Comparison of ENCODE assay signal across 16 cellular contexts in genomic region chr10:13774303-13774893, GRCh38.
"Had no signal": no experiment of that assay in that cellular context is flagged by ENCODE, and none has a peak within 500 bp of the region (broad histone marks: within the 10 kb centered on the region; RNA-seq: fewer than 3 reads in every experiment).

No MANE protein-coding gene starts in this region.

- H3K9me3 ChIP-seq: esophagus muscularis mucosa, stomach, thyroid gland, vagina had no signal

- H3K4me1 ChIP-seq: parathyroid adenoma, thyroid gland had no signal

- H3K27ac Mint-ChIP-seq: activated CD4-positive, alpha-beta memory T cell treated with anti-CD3 and anti-CD28 coated beads, Interleukin-2, amount 10 ng/mL, durations not matched to agents 7 days and 5 days; activated T-helper 1 cell treated with anti-CD3 and anti-CD28 coated beads, Interleukin-12 subunit alpha, Interleukin-12 subunit beta, Interleukin-2, Interleukin-4 antibody, amounts not matched to agents 30 ng/mL and 10 ng/mL and 1 ng/mL, durations not matched to agents 14 hours and 24 hours and 36 hours; dendritic cell treated with granulocyte-macrophage colony-stimulating factor and Interleukin-4, amounts not matched to agents 40 ng/mL and 50 ng/mL, for 4 days; mesothelial cell of epicardium; T-cell had no signal

- H3K4me3 Mint-ChIP-seq: activated CD4-positive, alpha-beta memory T cell treated with anti-CD3 and anti-CD28 coated beads, Interleukin-2, amount 10 ng/mL, durations not matched to agents 7 days and 5 days; activated T-helper 1 cell treated with anti-CD3 and anti-CD28 coated beads, Interleukin-12 subunit alpha, Interleukin-12 subunit beta, Interleukin-2, Interleukin-4 antibody, amounts not matched to agents 30 ng/mL and 10 ng/mL and 1 ng/mL, durations not matched to agents 14 hours and 24 hours and 36 hours; dendritic cell treated with granulocyte-macrophage colony-stimulating factor and Interleukin-4, amounts not matched to agents 40 ng/mL and 50 ng/mL, for 4 days; mesothelial cell of epicardium; T-cell had no signal

- H3K36me3 ChIP-seq: esophagus muscularis mucosa, stomach, thyroid gland, vagina had no signal

- H3K79me2 ChIP-seq: parathyroid adenoma had no signal

- H2AFZ ChIP-seq: parathyroid adenoma had no signal

- H3K27ac ChIP-seq: esophagus muscularis mucosa, foreskin keratinocyte, parathyroid adenoma, stomach, thyroid gland, vagina, VCaP had no signal

- DNase-seq: activated CD4-positive, alpha-beta memory T cell treated with anti-CD3 and anti-CD28 coated beads, Interleukin-2, amount 10 ng/mL, durations not matched to agents 7 days and 5 days; activated naive CD4-positive, alpha-beta T cell; central memory CD4-positive, alpha-beta T cell; foreskin keratinocyte; retina; small intestine; stomach; T-cell; thyroid gland had no signal

- H3K36me3 Mint-ChIP-seq: T-cell had no signal

- H3K9me3 Mint-ChIP-seq: activated CD4-positive, alpha-beta memory T cell treated with anti-CD3 and anti-CD28 coated beads, Interleukin-2, amount 10 ng/mL, durations not matched to agents 7 days and 5 days; activated T-helper 1 cell treated with anti-CD3 and anti-CD28 coated beads, Interleukin-12 subunit alpha, Interleukin-12 subunit beta, Interleukin-2, Interleukin-4 antibody, amounts not matched to agents 30 ng/mL and 10 ng/mL and 1 ng/mL, durations not matched to agents 14 hours and 24 hours and 36 hours; dendritic cell treated with granulocyte-macrophage colony-stimulating factor and Interleukin-4, amounts not matched to agents 40 ng/mL and 50 ng/mL, for 4 days; T-cell had no signal

- H3K4me3 ChIP-seq: esophagus muscularis mucosa, stomach, thyroid gland, vagina had no signal

- ATAC-seq: foreskin keratinocyte, T-cell had no signal

- H3K9ac ChIP-seq: parathyroid adenoma had no signal

- H3K27me3 ChIP-seq: esophagus muscularis mucosa, foreskin keratinocyte, stomach, thyroid gland, vagina had no signal
